Comparison of ENCODE assay signal across 8 cellular contexts in the genomic region with DNA sequence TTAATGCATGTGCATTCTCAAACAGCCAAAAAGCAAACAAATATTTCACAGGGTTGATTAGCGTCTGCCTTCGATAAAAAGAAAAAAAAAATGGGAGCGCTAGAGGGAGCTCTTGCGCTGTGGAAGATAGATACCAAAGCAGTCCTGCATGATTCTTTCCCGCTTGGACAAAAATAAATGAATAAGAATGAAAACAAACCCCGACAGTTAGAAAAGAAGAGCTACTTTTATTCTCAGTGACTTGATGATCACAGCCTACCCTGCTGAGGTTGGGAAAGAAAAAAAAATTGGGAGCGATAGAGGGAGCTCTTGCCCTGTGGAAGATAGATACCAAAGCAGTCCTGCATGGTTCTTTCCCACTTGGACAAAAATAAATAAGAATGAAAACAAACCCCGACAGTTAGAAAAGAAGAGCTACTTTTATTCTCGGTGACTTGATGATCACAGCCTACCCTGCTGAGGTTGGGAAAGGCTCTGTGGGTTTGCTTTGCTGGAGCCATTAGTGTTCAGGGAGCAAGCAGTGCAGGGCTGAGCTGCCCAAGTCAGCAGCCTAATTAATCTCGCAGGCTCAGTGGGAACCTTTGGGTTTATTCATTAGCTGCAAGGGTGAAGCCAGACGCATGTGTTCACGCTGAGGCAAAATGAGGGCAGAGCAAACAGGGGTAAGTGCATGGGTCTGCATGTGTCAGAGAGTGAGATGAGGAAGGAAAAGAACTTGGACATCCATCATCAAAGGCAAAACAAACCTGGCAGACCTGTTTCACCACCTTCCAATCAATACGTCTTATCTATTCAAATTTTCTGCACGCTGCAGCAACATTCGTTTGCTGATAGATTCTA.
A peak's percentile ranks its signal among the peaks of the same experiment; 100 is the strongest.
DNase-seq lines count a peak whose midpoint lies in the region; ATAC-seq, FAIRE-seq and TF ChIP-seq lines count a peak whose summit lies in the region.

No MANE protein-coding gene starts in this region.

- H3K9ac ChIP-seq in K562 (ENCODE audit: insufficient read depth in 1 of 2, low read depth in 2 of 2, low read length in 2 of 2) = no peak overlapping the region

- BruUV-seq in A673 (replicated peaks; lab: Mats Ljungman, UMichigan) (no TSS peak), K562 (replicated peaks; lab: Mats Ljungman, UMichigan) (no TSS peak)

- TF ChIP-seq CTCF in A673 (conservative IDR thresholded peaks at IDR 0.05; ENCODE audit: low read depth, low read length) (peak; percentile 80), K562 (IDR thresholded peaks at IDR 0.05 in 2 of 3, conservative IDR thresholded peaks at IDR 0.05 in 1 of 3; ENCODE audit: insufficient read depth in 2 of 3, low read depth in 1 of 3, low read length in 3 of 3) (peak; percentile 40 to 55 (median 50); a peak in 4 of 6 replicates)

- in situ Hi-C loops in K562 (cut with MboI) = no loop called here

- no peak overlapping the region for H2AFZ ChIP-seq in K562 (ENCODE audit: low read depth, low read length)

- H3K4me1 ChIP-seq in A673 (ENCODE audit: insufficient read depth, low read length, poor library complexity, severe bottlenecking) (no peaks in the 10 kb centered on the region), K562 (replicated peaks in 1 of 2; ENCODE audit: control insufficient read depth in 2 of 2, insufficient read depth in 2 of 2, low read length in 2 of 2) (no peaks in the 10 kb centered on the region)

- ATAC-seq in K562 = peak; percentile 79
- ATAC-seq in HG02678 (IDR thresholded peaks at IDR 0.05; ENCODE audit: unreplicated experiment) = no peak

- peak in 1 of 2 experiments; percentile 53; a peak in 1 of 4 replicates for TF ChIP-seq RAD21 in K562 (CRISPR knock-in tag; conservative IDR thresholded peaks at IDR 0.05 in 1 of 2, IDR thresholded peaks at IDR 0.05 in 1 of 2)

- FAIRE-seq in G401.6 (lab: Jason Lieb, UNC) = peak; percentile 30
- FAIRE-seq in K562 (lab: Jason Lieb, UNC) = no peak

- no peak overlapping the region for H3K4me2 ChIP-seq in K562 (ENCODE audit: insufficient read depth, low read length)

- H3K4me3 ChIP-seq in A673 (ENCODE audit: low read depth, low read length, poor library complexity, severe bottlenecking) (peak overlapping the region; percentile 21), K562 (no peak overlapping the region)

- no peak for TF ChIP-seq POLR2A in K562 (conservative IDR thresholded peaks at IDR 0.05)

- no peaks in the 10 kb centered on the region for H3K79me2 ChIP-seq in K562 (ENCODE audit: control insufficient read depth, insufficient read depth, low read length)

- no peaks in the 10 kb centered on the region for H4K20me1 ChIP-seq in K562 (replicated peaks; ENCODE audit: control insufficient read depth, insufficient read depth, low read length)

- CTCF ChIA-PET in A673 (lab: Charles Lee) = interaction anchor here (0.6 to 1.0 kb wide), 7 partner anchors 295 to 1458 kb away, joined by 3 to 9 read pairs (median 4); no protein-coding TSS in a partner anchor
- CTCF ChIA-PET in K562 (lab: Yijun Ruan, JAX; ENCODE audit: low intra/inter-chr PET ratio) = interaction anchor here (0.6 kb wide), 1 partner anchor 1916 kb away, joined by 3 read pairs; no protein-coding TSS in a partner anchor

- POLR2A ChIA-PET in A673 (lab: Charles Lee; ENCODE audit: low non-redundant PET) (no interaction called here), K562 (lab: Yijun Ruan, JAX) (no interaction called here)

- H3K27me3 ChIP-seq in A673 (replicated peaks; ENCODE audit: insufficient read depth, low read depth, low read length, poor library complexity) (no peaks in the 10 kb centered on the region), K562 (ENCODE audit: control insufficient read depth in 2 of 2, insufficient read depth in 2 of 2, low read length in 2 of 2) (no peaks in the 10 kb centered on the region; a peak in 1 of 5 replicates)

- H3K36me3 ChIP-seq in A673 (ENCODE audit: insufficient read depth, low read length, poor library complexity, severe bottlenecking) (no peaks in the 10 kb centered on the region), K562 (ENCODE audit: control insufficient read depth, insufficient read depth, low read length) (no peaks in the 10 kb centered on the region)

- TF ChIP-seq EP300 in K562 (IDR thresholded peaks at IDR 0.05; ENCODE audit: low read length) = no peak

- intact Hi-C loops in A673 (cut with micrococcal nuclease; ENCODE audit: unreplicated experiment) (loop anchor here (2.0 to 5.0 kb wide), 4 partner anchors 302 to 1790 kb away; no protein-coding TSS in a partner anchor), K562 (cut with micrococcal nuclease) (no loop called here)

- WGBS in K562 (ENCODE audit: insufficient coverage, low coverage, missing lambda C conversion rate) = 2% methylated on average over 11 of the region's 15 CpGs

- no peaks in the 10 kb centered on the region for H3K9me1 ChIP-seq in K562 (ENCODE audit: control insufficient read depth, insufficient read depth, low read length)

- peak; percentile 83 for DNase-seq in A673 (ENCODE audit: low spot score)
- peak; percentile 14 for DNase-seq in NCI-H1092 (lab: John Stamatoyannopoulos, UW)
- peak; percentile 4 to 37 (median 4) for DNase-seq in K562 (ENCODE audit: extremely low read depth in 1 of 4, low spot score in 3 of 4)
- peak; percentile 7 to 18 for DNase-seq in lung microvascular endothelial cell (ENCODE audit: low read depth in 2 of 2)
- DNase-seq in SW 1271 (lab: John Stamatoyannopoulos, UW) = no peak
- DNase-seq in NCI-H1048 (lab: John Stamatoyannopoulos, UW) = no peak

- no peak overlapping the region for H3K27ac ChIP-seq in A673 (ENCODE audit: low read depth, low read length, poor library complexity, severe bottlenecking)
- no peak overlapping the region for H3K27ac ChIP-seq in K562 (ENCODE audit: extremely low read depth, low read depth, low read length)

- no peaks in the 10 kb centered on the region for H3K9me3 ChIP-seq in A673 (ENCODE audit: low read depth, low read length, poor library complexity, severe bottlenecking)
- H3K9me3 ChIP-seq in K562 (replicated peaks; ENCODE audit: control insufficient read depth, insufficient read depth, low read depth, low read length) = no peaks in the 10 kb centered on the region

TF ChIP-seq in K562, 482 proteins besides CTCF, POLR2A, EP300 and RAD21:
- no peak for TF ChIP-seq PPARD (CRISPR knock-in tag; IDR thresholded peaks at IDR 0.05)
- TF ChIP-seq ZKSCAN3 (CRISPR knock-in tag; IDR thresholded peaks at IDR 0.05) = no peak
- no peak for TF ChIP-seq XRCC4 (IDR thresholded peaks at IDR 0.05; ENCODE audit: extremely low read depth, insufficient read depth, insufficient read length)
- TF ChIP-seq TAF7 (tag; IDR thresholded peaks at IDR 0.05) = no peak
- TF ChIP-seq SMC3 (conservative IDR thresholded peaks at IDR 0.05; ENCODE audit: insufficient read depth, low read depth, low read length) = 0 out of 2 replicates have a peak, but pooled peaks have one; percentile 20
- TF ChIP-seq ZFX (CRISPR knock-in tag; IDR thresholded peaks at IDR 0.05) = no peak

Comparison
In these comparisons a context has a peak if more than half of its experiments do, and no peak if none do; other contexts are left out.
1. DNase-seq: peak in A673 (single experiment), NCI-H1092 (single experiment), K562 (4 of 4) and lung microvascular endothelial cell (2 of 2); none in SW 1271 (0 of 2) and NCI-H1048 (single experiment).